In genomic region chr2:119693967-119694366, GRCh38 we compare ENCODE assay signal across 16 cellular contexts.
"Had no signal": no experiment of that assay in that cellular context is flagged by ENCODE, and none has a peak within 500 bp of the region (broad histone marks: within the 10 kb centered on the region; RNA-seq: fewer than 3 reads in every experiment).

No MANE protein-coding gene starts in this region.

- H3K36me3 ChIP-seq: breast epithelium had no signal

- H3K27me3 Mint-ChIP-seq: activated naive CD8-positive, alpha-beta T cell treated with anti-CD3 and anti-CD28 coated beads for 36 hours had no signal

- H3K4me3 ChIP-seq: breast epithelium, esophagus muscularis mucosa, lung had no signal

- H3K9me3 ChIP-seq: breast epithelium, esophagus muscularis mucosa had no signal

- H3K27ac Mint-ChIP-seq: activated naive CD8-positive, alpha-beta T cell treated with anti-CD3 and anti-CD28 coated beads for 36 hours; endodermal cell; T-helper 1 cell treated with Interleukin-12 subunit alpha and Interleukin-12 subunit beta and Interleukin-4 antibody, amounts not matched to agents 30 μg/mL and 1 μg/mL, for 36 hours had no signal

- H3K4me3 Mint-ChIP-seq: activated naive CD8-positive, alpha-beta T cell treated with anti-CD3 and anti-CD28 coated beads for 36 hours; endodermal cell; immature natural killer cell; naive B cell; T-helper 1 cell treated with Interleukin-12 subunit alpha and Interleukin-12 subunit beta and Interleukin-4 antibody, amounts not matched to agents 30 μg/mL and 1 μg/mL, for 36 hours had no signal

- H3K27me3 ChIP-seq: breast epithelium, esophagus muscularis mucosa had no signal

- ATAC-seq: stimulated activated naive CD8-positive, alpha-beta T cell treated with anti-CD3 and anti-CD28 coated beads, Interleukin-15, Interleukin-2, amounts not matched to agents 100 U/mL and 50 U/mL, for 24 hours had no signal

- H3K9me3 Mint-ChIP-seq: activated naive CD8-positive, alpha-beta T cell treated with anti-CD3 and anti-CD28 coated beads for 36 hours; endodermal cell; immature natural killer cell; naive B cell; T-helper 1 cell treated with Interleukin-12 subunit alpha and Interleukin-12 subunit beta and Interleukin-4 antibody, amounts not matched to agents 30 μg/mL and 1 μg/mL, for 36 hours had no signal

- DNase-seq: activated CD4-positive, alpha-beta T cell treated with anti-CD3 and anti-CD28 coated beads, Interleukin-2, amount 50 U/mL, for 4 hours; activated CD4-positive, CD25-positive, alpha-beta regulatory T cell; activated effector memory CD4-positive, alpha-beta T cell treated with anti-CD3 and anti-CD28 coated beads, Interleukin-2, amount 50 U/mL, for 16 hours; activated naive CD8-positive, alpha-beta T cell treated with anti-CD3 and anti-CD28 coated beads for 36 hours; activated T-cell treated with anti-CD3 and anti-CD28 coated beads, Interleukin-2, amount 50 U/mL, for 1 hour; immature natural killer cell; left cardiac atrium; naive B cell; stimulated activated CD4-positive, alpha-beta T cell treated with anti-CD3 and anti-CD28 coated beads, Interleukin-4, amount 100 ng/mL, for 1 hour; stimulated activated CD8-positive, alpha-beta memory T cell treated with anti-CD3 and anti-CD28 coated beads, Interleukin-4, amount 100 ng/mL, for 48 hours; stimulated activated naive CD8-positive, alpha-beta T cell treated with anti-CD3 and anti-CD28 coated beads, Interleukin-15, Interleukin-2, amounts not matched to agents 100 U/mL and 50 U/mL, for 24 hours had no signal

- H3K27ac ChIP-seq: esophagus muscularis mucosa had no signal
